Comparison of ENCODE assay signal across 7 cellular contexts in genomic region chr7:130831817-130832481, GRCh38.
A peak's percentile ranks its signal among the peaks of the same experiment; 100 is the strongest.
DNase-seq lines count a peak whose midpoint lies in the region; ATAC-seq lines count a peak whose summit lies in the region.

No MANE protein-coding gene starts in this region.

- H3K4me1 ChIP-seq in Karpas-422 (ENCODE audit: low read length), result no peaks in the 10 kb centered on the region

- no peaks in the 10 kb centered on the region for H3K36me3 ChIP-seq in Karpas-422 (ENCODE audit: insufficient read depth, low read length)

- no peak overlapping the region for H3K9ac ChIP-seq in Karpas-422 (ENCODE audit: low read length)

- H3K79me2 ChIP-seq in Karpas-422 (ENCODE audit: low read length), result no peaks in the 10 kb centered on the region

- H2AFZ ChIP-seq in Karpas-422 (ENCODE audit: low read length), result no peak overlapping the region

- no peaks in the 10 kb centered on the region for H4K20me1 ChIP-seq in Karpas-422 (ENCODE audit: insufficient read depth, low read depth, low read length)

- DNase-seq in Daoy (ENCODE audit: low read depth) (peak; percentile 70), Karpas-422 (peak; percentile 64), SW480 (ENCODE audit: low spot score) (peak; percentile 54), glomerular endothelial cell (ENCODE audit: extremely low read depth, low read depth, low spot score) (peak; percentile 29), stromal cell of bone marrow (ENCODE audit: low read depth) (peak; percentile 45)
- no peak for DNase-seq in stimulated activated CD4-positive, alpha-beta T cell treated with anti-CD3 and anti-CD28 coated beads, Interleukin-2, amount 100 ng/mL, for 24 hours

- no peaks in the 10 kb centered on the region for H3K9me2 ChIP-seq in Karpas-422 (replicated peaks; ENCODE audit: insufficient read depth, low read length)

- no peak overlapping the region for H3K4me3 ChIP-seq in Karpas-422 (ENCODE audit: low read length)

- no peak overlapping the region for H3K27ac ChIP-seq in Karpas-422 (ENCODE audit: low read length)

- no peak for ATAC-seq in HG03045 (IDR thresholded peaks at IDR 0.05; ENCODE audit: unreplicated experiment)

- no peaks in the 10 kb centered on the region; the same call in 1 of the 2 replicates for H3K9me3 ChIP-seq in Karpas-422 (ENCODE audit: low read length)

- H3K4me2 ChIP-seq in Karpas-422 (ENCODE audit: low read depth, low read length, poor library complexity, severe bottlenecking), result no peak overlapping the region

- no peaks in the 10 kb centered on the region for H3K27me3 ChIP-seq in Karpas-422 (ENCODE audit: low read length)

Comparison
In these comparisons a context has a peak if more than half of its experiments do, and no peak if none do; other contexts are left out.
1. DNase-seq: peak in Daoy (single experiment), Karpas-422 (single experiment), SW480 (single experiment), glomerular endothelial cell (single experiment) and stromal cell of bone marrow (single experiment); none in stimulated activated CD4-positive, alpha-beta T cell treated with anti-CD3 and anti-CD28 coated beads, Interleukin-2, amount 100 ng/mL, for 24 hours (0 of 2).